ENCODE assay signal across 17 cellular contexts in the genomic region with DNA sequence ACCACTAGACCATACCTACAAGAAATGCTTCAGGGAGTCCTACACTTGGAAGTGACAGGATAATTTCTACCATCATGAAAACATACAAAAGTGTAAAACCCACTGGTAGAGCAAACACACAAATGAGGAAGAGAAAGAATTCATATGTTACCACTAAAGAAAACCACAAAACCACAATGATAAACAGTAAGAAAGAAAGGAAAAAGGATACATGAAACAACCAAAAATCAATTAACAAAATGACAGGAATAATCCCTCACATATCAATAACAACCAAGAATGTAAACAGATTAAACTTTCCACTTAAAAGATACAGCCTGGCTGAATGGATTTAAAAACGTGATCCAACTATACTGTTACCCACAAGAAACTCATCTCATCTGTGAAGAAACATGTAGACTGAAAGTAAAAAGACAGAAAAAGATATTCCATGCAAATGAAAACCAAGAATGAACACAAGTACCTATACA.
DNase-seq lines count a peak whose midpoint lies in the region; ATAC-seq, FAIRE-seq and TF ChIP-seq lines count a peak whose summit lies in the region.
"Had no signal": no experiment of that assay in that cellular context is flagged by ENCODE, and none has a peak within 500 bp of the region (broad histone marks: within the 10 kb centered on the region; RNA-seq: fewer than 3 reads in every experiment).

No MANE protein-coding gene starts in this region.

- H3K4me1 ChIP-seq in sigmoid colon (peaks cover 0 to 13% (median 0%) of the 10 kb centered on the region in 4 donors), gastroesophageal sphincter (peaks cover 0 to 13% (median 4%) of the 10 kb centered on the region in 3 donors)

- ATAC-seq in GM18499 (IDR thresholded peaks at IDR 0.05; ENCODE audit: insufficient read depth, unreplicated experiment) = peak; percentile 48
- ATAC-seq in HG02798 (IDR thresholded peaks at IDR 0.05; ENCODE audit: poor library complexity, unreplicated experiment) = peak; percentile 58
- no peak for ATAC-seq in gastroesophageal sphincter
- ATAC-seq in GM21390 (IDR thresholded peaks at IDR 0.05; ENCODE audit: unreplicated experiment) = no peak
- ATAC-seq: activated T-helper 17 cell treated with anti-CD3 and anti-CD28 coated beads, Interleukin-2, amount 50 U/mL, for 72 hours; foreskin keratinocyte; GM23338 had no signal

- intact Hi-C loops in sigmoid colon (cut with DNase I) = no loop called here

- H3K9me3 ChIP-seq in sigmoid colon = peaks cover 0 to 8% (median 1%) of the 10 kb centered on the region in 4 donors
- peaks cover 0 to 30% (median 0%) of the 10 kb centered on the region in 3 donors for H3K9me3 ChIP-seq in gastroesophageal sphincter
- H3K9me3 ChIP-seq: Peyer's patch had no signal

- FAIRE-seq in frontal cortex (lab: Jason Lieb, UNC) = peak; percentile 49

- TF ChIP-seq EP300 in sigmoid colon (IDR thresholded peaks at IDR 0.05) (no peak), gastroesophageal sphincter (IDR thresholded peaks at IDR 0.05) (no peak)

- TF ChIP-seq CTCF in sigmoid colon (IDR thresholded peaks at IDR 0.05) (no peak), gastroesophageal sphincter (IDR thresholded peaks at IDR 0.05) (no peak)

- H3K27me3 ChIP-seq in sigmoid colon = no peaks in the 10 kb centered on the region
- no peaks in the 10 kb centered on the region for H3K27me3 ChIP-seq in gastroesophageal sphincter
- H3K27me3 ChIP-seq: foreskin keratinocyte, Peyer's patch had no signal

- H3K36me3 ChIP-seq in sigmoid colon (no peaks in the 10 kb centered on the region), gastroesophageal sphincter (no peaks in the 10 kb centered on the region)
- H3K36me3 ChIP-seq: Peyer's patch had no signal

- peak; percentile 78 for DNase-seq in NOMO-1 treated with DMSO at 0.1 percent for 48 hours (lab: John Stamatoyannopoulos, UW; ENCODE audit: unreplicated experiment)
- no peak for DNase-seq in frontal cortex (ENCODE audit: low spot score in 2 of 2)
- DNase-seq in NCI-H69 (lab: John Stamatoyannopoulos, UW) = no peak
- DNase-seq in sigmoid colon = no peak
- DNase-seq: activated CD4-positive, alpha-beta memory T cell treated with anti-CD3 and anti-CD28 coated beads, Interleukin-2, amount 10 ng/mL, durations not matched to agents 7 days and 5 days; CD4-positive, alpha-beta T cell; foreskin keratinocyte; mesendoderm; NCI-H1092; Peyer's patch had no signal

- 35 to 68% methylated on average over 1 of the region's 1 CpG for WGBS in sigmoid colon, 2 donors
- WGBS in gastroesophageal sphincter (ENCODE audit: low coverage in 1 of 2), 2 donors = 43 to 63% methylated on average over 1 of the region's 1 CpG

- H3K4me3 ChIP-seq in sigmoid colon (no peak overlapping the region), gastroesophageal sphincter (no peak overlapping the region)
- H3K4me3 ChIP-seq: GM23338, Peyer's patch, skin epidermis had no signal

- TF ChIP-seq POLR2A in sigmoid colon (IDR thresholded peaks at IDR 0.05) (no peak), gastroesophageal sphincter (IDR thresholded peaks at IDR 0.05) (no peak)

- H3K27ac ChIP-seq in sigmoid colon = no peak overlapping the region
- no peak overlapping the region for H3K27ac ChIP-seq in gastroesophageal sphincter
- H3K27ac ChIP-seq: foreskin keratinocyte, Peyer's patch, skin epidermis had no signal

Comparison
In these comparisons a context has a peak if more than half of its experiments do, and no peak if none do; other contexts are left out.
1. ATAC-seq: peak in GM18499 (single experiment) and HG02798 (single experiment); none in gastroesophageal sphincter (single experiment) and GM21390 (single experiment).